In genomic region chr6:100283288-100283687, GRCh38 we compare ENCODE assay signal across 12 cellular contexts.
DNase-seq lines count a peak whose midpoint lies in the region; ATAC-seq and TF ChIP-seq lines count a peak whose summit lies in the region.
"Had no signal": no experiment of that assay in that cellular context is flagged by ENCODE, and none has a peak within 500 bp of the region (broad histone marks: within the 10 kb centered on the region; RNA-seq: fewer than 3 reads in every experiment).

No MANE protein-coding gene starts in this region.

- no peak overlapping the region for H3K4me3 ChIP-seq in mesendoderm (ENCODE audit: low read length)
- H3K4me3 ChIP-seq in transverse colon: no peak overlapping the region

- intact Hi-C loops in transverse colon (cut with DNase I; ENCODE audit: low total_unique reads): no loop called here

- H3K4ac ChIP-seq in mesendoderm (ENCODE audit: low read depth, low read length): no peak overlapping the region

- no peak overlapping the region for H3K23ac ChIP-seq in mesendoderm (ENCODE audit: low read length)

- no peaks in the 10 kb centered on the region for H3K79me1 ChIP-seq in mesendoderm (ENCODE audit: low read length)

- H3K27ac ChIP-seq in mesendoderm (ENCODE audit: low read depth, low read length) (no peak overlapping the region), transverse colon (no peak overlapping the region)

- H3K36me3 Mint-ChIP-seq in activated T-cell treated with anti-CD3 and anti-CD28 coated beads, Interleukin-2, amount 50 U/mL, for 72 hours (ENCODE audit: insufficient read depth in 2 of 2): no peaks in the 10 kb centered on the region
- H3K36me3 Mint-ChIP-seq: naive thymus-derived CD8-positive, alpha-beta T cell had no signal

- H4K5ac ChIP-seq in mesendoderm (ENCODE audit: low read length): no peak overlapping the region

- H3K4me2 ChIP-seq in mesendoderm (ENCODE audit: low read length): no peak overlapping the region

- H2BK5ac ChIP-seq in mesendoderm (ENCODE audit: low read length): no peak overlapping the region

- TF ChIP-seq EP300 in transverse colon (IDR thresholded peaks at IDR 0.05; ENCODE audit: low read depth): no peak

- H4K8ac ChIP-seq in mesendoderm (ENCODE audit: low read depth, low read length): no peak overlapping the region

- no peak overlapping the region for H2BK15ac ChIP-seq in mesendoderm (replicated peaks; ENCODE audit: low read depth)

- DNase-seq in EL: peak; percentile 86
- DNase-seq in NCI-H226: peak; percentile 49
- DNase-seq in dermis blood vessel endothelial cell: peak; percentile 9
- DNase-seq in mesendoderm: peak; percentile 94
- no peak for DNase-seq in NCI-H510A (lab: John Stamatoyannopoulos, UW)
- DNase-seq in transverse colon: no peak
- DNase-seq in activated T-cell treated with anti-CD3 and anti-CD28 coated beads, Interleukin-2, amount 50 U/mL, for 72 hours: no peak
- no peak for DNase-seq in HUDEP-2 (lab: John Stamatoyannopoulos, UW; ENCODE audit: unreplicated experiment in 76 of 76)
- DNase-seq: activated CD4-positive, alpha-beta T cell treated with anti-CD3 and anti-CD28 coated beads, Interleukin-2, amount 50 U/mL, for 1 hour; activated naive CD4-positive, alpha-beta T cell; naive thymus-derived CD8-positive, alpha-beta T cell; T-helper 1 cell had no signal

- H3K4me1 ChIP-seq in mesendoderm (ENCODE audit: control insufficient read depth, low read depth, low read length): no peaks in the 10 kb centered on the region
- no peaks in the 10 kb centered on the region for H3K4me1 ChIP-seq in transverse colon

- peak overlapping the region; percentile 75 for H3K18ac ChIP-seq in mesendoderm (ENCODE audit: low read length)

- ATAC-seq in activated T-cell treated with anti-CD3 and anti-CD28 coated beads, Interleukin-2, amount 50 U/mL, for 72 hours (replicated peaks in 1 of 2): no peak
- ATAC-seq: naive thymus-derived CD8-positive, alpha-beta T cell had no signal

- H3K56ac ChIP-seq in mesendoderm (ENCODE audit: low read length): no peak overlapping the region

- peaks cover 0 to 1% of the 10 kb centered on the region in 2 donors for H3K9me3 Mint-ChIP-seq in activated T-cell treated with anti-CD3 and anti-CD28 coated beads, Interleukin-2, amount 50 U/mL, for 72 hours
- H3K9me3 Mint-ChIP-seq: naive thymus-derived CD8-positive, alpha-beta T cell had no signal

- H2AK5ac ChIP-seq in mesendoderm (ENCODE audit: low read length): no peak overlapping the region

- H3K79me2 ChIP-seq in mesendoderm (ENCODE audit: control insufficient read depth, insufficient read depth, low read length): no peaks in the 10 kb centered on the region

- H3K27me3 Mint-ChIP-seq in activated T-cell treated with anti-CD3 and anti-CD28 coated beads, Interleukin-2, amount 50 U/mL, for 72 hours (ENCODE audit: low read depth): peaks cover 11% of the 10 kb centered on the region

- no peaks in the 10 kb centered on the region for H3K9me3 ChIP-seq in transverse colon

- TF ChIP-seq POLR2A in transverse colon (IDR thresholded peaks at IDR 0.05): no peak

- TF ChIP-seq CTCF in transverse colon (IDR thresholded peaks at IDR 0.05): no peak

- no peak overlapping the region for H3K9ac ChIP-seq in mesendoderm (ENCODE audit: low read length)

- H3K36me3 ChIP-seq in mesendoderm (ENCODE audit: control insufficient read depth, insufficient read depth, low read length): no peaks in the 10 kb centered on the region
- no peaks in the 10 kb centered on the region for H3K36me3 ChIP-seq in transverse colon

- H3K27me3 ChIP-seq in mesendoderm (ENCODE audit: insufficient read depth, low read length, poor library complexity) (no peaks in the 10 kb centered on the region), transverse colon (no peaks in the 10 kb centered on the region)

- in situ Hi-C loops in transverse colon (cut with MboI; ENCODE audit: low pct_ligation_motif_present in 1 of 4, low pct_unique_long_range_greater_than_20kb in 1 of 4, low sequenced_read_pairs in 3 of 4): no loop called here

- no peak overlapping the region for H3K27ac Mint-ChIP-seq in activated T-cell treated with anti-CD3 and anti-CD28 coated beads, Interleukin-2, amount 50 U/mL, for 72 hours
- H3K27ac Mint-ChIP-seq: naive thymus-derived CD8-positive, alpha-beta T cell had no signal

- no peak overlapping the region for H3K4me3 Mint-ChIP-seq in activated T-cell treated with anti-CD3 and anti-CD28 coated beads, Interleukin-2, amount 50 U/mL, for 72 hours
- H3K4me3 Mint-ChIP-seq: naive thymus-derived CD8-positive, alpha-beta T cell had no signal

- H2BK120ac ChIP-seq in mesendoderm (ENCODE audit: low read depth, low read length): no peak overlapping the region

- H3K4me1 Mint-ChIP-seq in activated T-cell treated with anti-CD3 and anti-CD28 coated beads, Interleukin-2, amount 50 U/mL, for 72 hours (ENCODE audit: low read depth): no peaks in the 10 kb centered on the region

Comparison
In these comparisons a context has a peak if more than half of its experiments do, and no peak if none do; other contexts are left out.
1. DNase-seq: peak in EL (single experiment), NCI-H226 (single experiment), dermis blood vessel endothelial cell (single experiment) and mesendoderm (single experiment); none in NCI-H510A (single experiment), transverse colon (single experiment), activated T-cell treated with anti-CD3 and anti-CD28 coated beads, Interleukin-2, amount 50 U/mL, for 72 hours (0 of 2) and HUDEP-2 (0 of 76).